In the genomic region with DNA sequence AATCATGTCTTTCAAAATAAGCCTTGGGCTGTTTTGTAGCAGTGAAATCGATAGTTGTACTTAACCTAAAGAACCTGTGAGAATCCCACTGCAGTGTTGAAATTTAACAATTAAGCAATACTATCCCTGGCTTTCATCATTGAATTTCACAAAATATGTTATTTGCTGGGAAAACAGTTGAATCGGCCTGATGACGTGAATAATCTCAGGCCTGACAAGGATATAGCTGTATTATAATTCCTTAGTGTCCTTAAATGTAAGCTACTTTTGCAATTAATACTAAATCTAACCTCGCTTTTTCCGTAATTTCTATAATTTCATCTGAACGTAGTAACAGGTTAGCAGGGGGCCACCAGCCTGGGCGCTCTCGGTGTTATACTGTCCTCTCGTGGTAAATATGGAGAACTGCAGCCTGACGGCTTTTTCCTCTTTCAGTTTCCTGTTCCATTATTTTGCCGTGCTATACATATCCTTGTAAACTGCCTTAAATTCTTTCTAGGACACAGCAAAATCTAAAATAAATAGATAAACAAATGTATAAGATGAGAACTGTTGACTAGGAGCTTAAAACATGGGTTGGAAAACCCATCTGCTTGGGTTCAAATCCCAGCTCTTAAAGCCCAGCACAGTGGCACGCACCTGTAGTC, we compare ENCODE assay signal across 8 cellular contexts. TPM values are rescaled to one million over a fixed set of nuclear protein-coding genes. Genes with fewer than 3 reads are reported as not detected.
DNase-seq lines count a peak whose midpoint lies in the region; ATAC-seq and TF ChIP-seq lines count a peak whose summit lies in the region.

No MANE protein-coding gene starts in this region.

- H3K27me3 ChIP-seq in SJCRH30: no peaks in the 10 kb centered on the region

- H3K27ac ChIP-seq in SJCRH30: no peak overlapping the region

- peaks cover 13% of the 10 kb centered on the region for H3K4me1 Mint-ChIP-seq in Calu3 (ENCODE audit: low read depth, unreplicated experiment)
- H3K4me1 Mint-ChIP-seq in progenitor cell of endocrine pancreas (ENCODE audit: low read depth): peaks cover 1% of the 10 kb centered on the region

- ATAC-seq in GM21360 (IDR thresholded peaks at IDR 0.05; ENCODE audit: unreplicated experiment) (peak; percentile 63), HG02870 (IDR thresholded peaks at IDR 0.05; ENCODE audit: unreplicated experiment) (no peak)

- intact Hi-C loops in Calu3 (cut with micrococcal nuclease; ENCODE audit: unreplicated experiment): loop anchor here (1.0 to 10.0 kb wide), 5 partner anchors 161 to 721 kb away; no protein-coding TSS in a partner anchor

- peak overlapping the region; percentile 60 for H3K27ac Mint-ChIP-seq in Calu3 (ENCODE audit: unreplicated experiment)
- H3K27ac Mint-ChIP-seq in progenitor cell of endocrine pancreas: no peak overlapping the region

- H3K36me3 Mint-ChIP-seq in Calu3 (ENCODE audit: insufficient read depth, unreplicated experiment) (peaks cover 12% of the 10 kb centered on the region), progenitor cell of endocrine pancreas (ENCODE audit: insufficient read depth) (no peaks in the 10 kb centered on the region)

- H3K9me3 ChIP-seq in SJCRH30 (replicated peaks): no peaks in the 10 kb centered on the region

- H3K9me3 Mint-ChIP-seq in Calu3 (ENCODE audit: low read depth, unreplicated experiment) (peaks cover 2% of the 10 kb centered on the region), progenitor cell of endocrine pancreas (ENCODE audit: low read depth) (peaks cover 14% of the 10 kb centered on the region)

- H3K27me3 Mint-ChIP-seq in Calu3 (ENCODE audit: unreplicated experiment) (no peaks in the 10 kb centered on the region), progenitor cell of endocrine pancreas (no peaks in the 10 kb centered on the region)

- peak; percentile 54 for DNase-seq in Calu3
- peak; percentile 35 for DNase-seq in Jurkat, Clone E6-1 (ENCODE audit: low read depth, low spot score)
- DNase-seq in SJCRH30: peak; percentile 9 to 68
- DNase-seq in activated naive CD4-positive, alpha-beta T cell treated with anti-CD3 and anti-CD28 coated beads, Interleukin-2, amount 50 U/mL, for 16 hours: peak; percentile 43
- DNase-seq in glomerular endothelial cell (ENCODE audit: extremely low read depth, low read depth, low spot score): peak; percentile 39
- DNase-seq in progenitor cell of endocrine pancreas (ENCODE audit: low spot score, unreplicated experiment): peak; percentile 25

- no peak overlapping the region for H3K4me3 ChIP-seq in Jurkat, Clone E6-1 (ENCODE audit: low read length)
- H3K4me3 ChIP-seq in SJCRH30: no peak overlapping the region

- H3K4me3 Mint-ChIP-seq in Calu3 (ENCODE audit: low read depth, unreplicated experiment) (no peak overlapping the region), progenitor cell of endocrine pancreas (ENCODE audit: low read depth) (no peak overlapping the region)

- CTCF ChIA-PET in Calu3 (lab: Charles Lee): interaction anchor here (0.7 to 2.1 kb wide), 8 partner anchors 12 to 691 kb away, joined by 3 to 17 read pairs (median 6); no protein-coding TSS in a partner anchor

- BruUV-seq in Calu3 (replicated peaks; lab: Mats Ljungman, UMichigan): no TSS peak

- H3K36me3 ChIP-seq in SJCRH30: no peaks in the 10 kb centered on the region; the same call in 1 of the 2 replicates

- TF ChIP-seq CTCF in Calu3 (IDR thresholded peaks at IDR 0.05; ENCODE audit: unreplicated experiment): peak; percentile 92
- TF ChIP-seq CTCF in progenitor cell of endocrine pancreas (IDR thresholded peaks at IDR 0.05; ENCODE audit: unreplicated experiment): peak; percentile 100

- H3K4me1 ChIP-seq in SJCRH30: peaks cover 3% of the 10 kb centered on the region; the same call in 1 of the 2 replicates

RNA-seq across cellular contexts. Expression of gene MTFR2, which starts 24.0 kb away (rescaled TPM):
- total RNA-seq in Calu3 (2022) (7.0 and 7.7 TPM in 2 replicates), glomerular endothelial cell (5.2 and 6.4 TPM in 2 replicates), progenitor cell of endocrine pancreas (2.9 and 3.8 TPM in 2 replicates)
- 27.4 TPM for polyA plus RNA-seq in Jurkat, Clone E6-1 (2012; ENCODE audit: insufficient read depth, insufficient read length)
- 9.4 and 11.8 TPM in 2 replicates for total RNA-seq in SJCRH30 (2014; rRNA removed; shearing (Covaris generic))
